In genomic region chr3:116165190-116165589, GRCh38 we compare ENCODE assay signal across 21 cellular contexts.
"Had no signal": no experiment of that assay in that cellular context is flagged by ENCODE, and none has a peak within 500 bp of the region (broad histone marks: within the 10 kb centered on the region; RNA-seq: fewer than 3 reads in every experiment).

No MANE protein-coding gene starts in this region.

- DNase-seq: activated CD4-positive, alpha-beta memory T cell treated with anti-CD3 and anti-CD28 coated beads for 36 hours; activated CD4-positive, alpha-beta T cell treated with anti-CD3 and anti-CD28 coated beads for 36 hours; activated CD8-positive, alpha-beta memory T cell treated with anti-CD3 and anti-CD28 coated beads, Interleukin-2, amount 10 ng/mL, durations not matched to agents 7 days and 5 days; activated naive CD4-positive, alpha-beta T cell; activated naive CD8-positive, alpha-beta T cell treated with anti-CD3 and anti-CD28 coated beads for 36 hours; activated T-cell treated with anti-CD3 and anti-CD28 coated beads, Interleukin-2, amount 50 U/mL, for 1 hour; amniotic stem cell; central memory CD4-positive, alpha-beta T cell; effector CD8-positive, alpha-beta T cell; heart right ventricle; left ventricle myocardium inferior; occipital lobe; right cardiac atrium; stimulated activated naive CD8-positive, alpha-beta T cell treated with anti-CD3 and anti-CD28 coated beads, Interleukin-15, Interleukin-2, amounts not matched to agents 100 U/mL and 50 U/mL, for 24 hours; uterus had no signal

- H3K4me1 Mint-ChIP-seq: activated CD4-positive, alpha-beta T cell treated with anti-CD3 and anti-CD28 coated beads for 36 hours; activated CD8-positive, alpha-beta memory T cell treated with anti-CD3 and anti-CD28 coated beads, Interleukin-2, amount 10 ng/mL, durations not matched to agents 7 days and 5 days; activated naive CD8-positive, alpha-beta T cell treated with anti-CD3 and anti-CD28 coated beads for 36 hours; activated T-helper 17 cell treated with anti-CD3 and anti-CD28 coated beads, Interleukin-2, amount 50 U/mL, for 72 hours had no signal

- H3K27me3 Mint-ChIP-seq: activated CD4-positive, alpha-beta memory T cell treated with anti-CD3 and anti-CD28 coated beads for 36 hours; activated CD4-positive, alpha-beta T cell treated with anti-CD3 and anti-CD28 coated beads for 36 hours; activated CD8-positive, alpha-beta memory T cell treated with anti-CD3 and anti-CD28 coated beads, Interleukin-2, amount 10 ng/mL, durations not matched to agents 7 days and 5 days; activated naive CD8-positive, alpha-beta T cell treated with anti-CD3 and anti-CD28 coated beads for 36 hours had no signal

- H3K4me3 Mint-ChIP-seq: activated CD4-positive, alpha-beta memory T cell treated with anti-CD3 and anti-CD28 coated beads for 36 hours; activated CD4-positive, alpha-beta T cell treated with anti-CD3 and anti-CD28 coated beads for 36 hours; activated CD8-positive, alpha-beta memory T cell treated with anti-CD3 and anti-CD28 coated beads, Interleukin-2, amount 10 ng/mL, durations not matched to agents 7 days and 5 days; activated naive CD8-positive, alpha-beta T cell treated with anti-CD3 and anti-CD28 coated beads for 36 hours; activated T-helper 17 cell treated with anti-CD3 and anti-CD28 coated beads, Interleukin-2, amount 50 U/mL, for 72 hours; WTC11 had no signal

- H3K36me3 Mint-ChIP-seq: activated CD4-positive, alpha-beta memory T cell treated with anti-CD3 and anti-CD28 coated beads for 36 hours; activated CD8-positive, alpha-beta memory T cell treated with anti-CD3 and anti-CD28 coated beads, Interleukin-2, amount 10 ng/mL, durations not matched to agents 7 days and 5 days; activated naive CD8-positive, alpha-beta T cell treated with anti-CD3 and anti-CD28 coated beads for 36 hours; WTC11 had no signal

- H3K27ac ChIP-seq: coronary artery, esophagus muscularis mucosa, heart right ventricle, left ventricle myocardium inferior, prostate gland, tibial nerve, uterus had no signal

- H3K9me3 Mint-ChIP-seq: activated CD4-positive, alpha-beta memory T cell treated with anti-CD3 and anti-CD28 coated beads for 36 hours; activated naive CD8-positive, alpha-beta T cell treated with anti-CD3 and anti-CD28 coated beads for 36 hours; activated T-helper 17 cell treated with anti-CD3 and anti-CD28 coated beads, Interleukin-2, amount 50 U/mL, for 72 hours; WTC11 had no signal

- ATAC-seq: activated CD4-positive, alpha-beta T cell treated with anti-CD3 and anti-CD28 coated beads for 36 hours; activated CD8-positive, alpha-beta memory T cell treated with anti-CD3 and anti-CD28 coated beads, Interleukin-2, amount 10 ng/mL, durations not matched to agents 7 days and 5 days; activated T-helper 17 cell treated with anti-CD3 and anti-CD28 coated beads, Interleukin-2, amount 50 U/mL, for 72 hours; heart right ventricle; right cardiac atrium; stimulated activated naive CD8-positive, alpha-beta T cell treated with anti-CD3 and anti-CD28 coated beads, Interleukin-15, Interleukin-2, amounts not matched to agents 100 U/mL and 50 U/mL, for 24 hours; WTC11 had no signal

- H3K27ac Mint-ChIP-seq: activated CD4-positive, alpha-beta memory T cell treated with anti-CD3 and anti-CD28 coated beads for 36 hours; activated CD4-positive, alpha-beta T cell treated with anti-CD3 and anti-CD28 coated beads for 36 hours; activated CD8-positive, alpha-beta memory T cell treated with anti-CD3 and anti-CD28 coated beads, Interleukin-2, amount 10 ng/mL, durations not matched to agents 7 days and 5 days; activated naive CD8-positive, alpha-beta T cell treated with anti-CD3 and anti-CD28 coated beads for 36 hours; activated T-helper 17 cell treated with anti-CD3 and anti-CD28 coated beads, Interleukin-2, amount 50 U/mL, for 72 hours; WTC11 had no signal
